8 cellular contexts compared by ENCODE assay signal in the genomic region with DNA sequence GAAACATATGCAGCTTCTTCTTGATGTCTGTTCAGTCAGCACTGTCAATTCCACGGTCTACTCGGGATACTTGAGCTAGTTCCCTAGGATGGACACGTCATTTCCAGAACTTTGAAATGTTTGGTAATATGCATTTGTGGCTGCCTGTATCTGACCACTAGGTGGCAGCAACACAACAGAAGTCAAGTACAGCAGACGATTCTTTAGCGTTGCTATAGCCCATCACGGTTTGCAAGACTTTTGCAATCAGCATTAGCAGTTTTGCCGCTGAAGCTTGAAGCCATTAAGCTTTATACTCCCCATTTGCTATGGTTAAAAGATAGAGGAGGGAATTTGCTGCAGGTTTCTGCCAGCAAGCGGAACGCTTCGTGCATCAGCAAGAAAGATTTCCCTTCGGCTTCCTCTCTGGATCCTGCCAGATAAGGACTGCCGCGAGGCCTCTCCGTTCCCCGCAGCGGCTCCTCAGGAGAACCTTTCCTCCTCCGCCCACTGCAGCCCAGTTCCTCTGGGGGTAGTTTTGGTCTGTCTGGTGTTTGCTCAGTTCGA.
DNase-seq lines count a peak whose midpoint lies in the region; ATAC-seq and TF ChIP-seq lines count a peak whose summit lies in the region.

No MANE protein-coding gene starts in this region.

- no peaks in the 10 kb centered on the region for H3K27me3 ChIP-seq in GM06990 (replicated peaks; ENCODE audit: control insufficient read depth, insufficient read depth, low read length)

- ATAC-seq in HG02973 (IDR thresholded peaks at IDR 0.05; ENCODE audit: unreplicated experiment) (peak; percentile 56), HG02623 (IDR thresholded peaks at IDR 0.05; ENCODE audit: unreplicated experiment) (no peak)

- peak; percentile 75 for TF ChIP-seq CTCF in GM06990 (IDR thresholded peaks at IDR 0.05; ENCODE audit: insufficient read depth, low read length, poor library complexity, severe bottlenecking)

- no peaks in the 10 kb centered on the region for H3K36me3 ChIP-seq in GM06990 (ENCODE audit: control insufficient read depth, insufficient read depth, low read length)

- H3K4me3 ChIP-seq in GM06990 (replicated peaks; ENCODE audit: low read depth, low read length), result no peak overlapping the region; the same call in 1 of the 2 replicates

- peak; percentile 31 for DNase-seq in GM06990 (ENCODE audit: extremely low read depth, insufficient read length)
- DNase-seq in NCI-H2227 (lab: John Stamatoyannopoulos, UW; ENCODE audit: unreplicated experiment), result peak; percentile 76
- DNase-seq in activated CD4-positive, CD25-positive, alpha-beta regulatory T cell treated with anti-CD3 and anti-CD28 coated beads, Interleukin-2, amount 50 U/mL, for 16 hours (ENCODE audit: low read depth, low spot score), result peak; percentile 51
- peak; percentile 92 for DNase-seq in cerebellar cortex (ENCODE audit: low spot score)
- DNase-seq in kidney tubule cell (ENCODE audit: low spot score), result peak; percentile 85
- peak; percentile 69 for DNase-seq in stimulated activated CD4-positive, alpha-beta T cell treated with anti-CD3 and anti-CD28 coated beads, Interleukin-1b, Interleukin-23, amount 100 ng/mL, for 48 hours

Comparison
In these comparisons a context has a peak if more than half of its experiments do, and no peak if none do; other contexts are left out.
1. DNase-seq: peak in every context shown above with its lines; median percentile 92 in cerebellar cortex; 85 in kidney tubule cell; 76 in NCI-H2227; 69 in stimulated activated CD4-positive, alpha-beta T cell treated with anti-CD3 and anti-CD28 coated beads, Interleukin-1b, Interleukin-23, amount 100 ng/mL, for 48 hours; 51 in activated CD4-positive, CD25-positive, alpha-beta regulatory T cell treated with anti-CD3 and anti-CD28 coated beads, Interleukin-2, amount 50 U/mL, for 16 hours; 31 in GM06990.